In the genomic region with DNA sequence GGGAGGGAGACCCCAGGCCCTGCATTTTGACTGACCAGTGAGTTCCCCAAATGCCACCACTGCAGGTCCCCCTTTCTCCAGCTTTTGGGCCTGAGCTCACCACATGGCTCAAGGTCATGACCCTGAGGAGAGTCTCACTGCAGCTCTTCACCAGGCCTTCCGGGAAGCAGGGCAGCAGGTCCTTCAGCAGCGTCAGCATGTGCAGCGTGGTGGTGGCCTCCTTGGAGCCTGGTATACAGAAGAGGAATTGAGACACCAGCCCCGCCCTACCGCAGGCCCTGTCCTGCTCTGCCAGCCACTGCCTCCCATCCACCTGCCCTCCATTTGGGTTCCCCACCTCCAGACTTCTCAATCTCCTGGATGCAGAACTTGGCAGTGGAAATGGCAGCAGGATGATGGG, we compare ENCODE assay signal across 1 cellular context.
TF ChIP-seq lines count a peak whose summit lies in the region.

No MANE protein-coding gene starts in this region.

TF ChIP-seq in GM12878, 131 proteins besides CTCF, POLR2A, EP300 and RAD21:
- TF ChIP-seq, protein P1, sequence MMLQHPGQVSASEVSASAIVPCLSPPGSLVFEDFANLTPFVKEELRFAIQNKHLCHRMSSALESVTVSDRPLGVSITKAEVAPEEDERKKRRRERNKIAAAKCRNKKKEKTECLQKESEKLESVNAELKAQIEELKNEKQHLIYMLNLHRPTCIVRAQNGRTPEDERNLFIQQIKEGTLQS (IDR thresholded peaks at IDR 0.05; ENCODE audit: borderline replicate concordance, extremely low read depth, low read depth, low read length): no peak
- TF ChIP-seq EGR1 (IDR thresholded peaks at IDR 0.05; ENCODE audit: borderline replicate concordance in 1 of 2, low read depth in 2 of 2, low read length in 2 of 2) (no peak), GABPA (IDR thresholded peaks at IDR 0.05; ENCODE audit: low read depth) (no peak), HDAC2 (IDR thresholded peaks at IDR 0.05) (no peak), RUNX3 (IDR thresholded peaks at IDR 0.05; ENCODE audit: low read length) (no peak), WRNIP1 (IDR thresholded peaks at IDR 0.05; ENCODE audit: borderline replicate concordance, low read depth, low read length) (no peak), SMAD5 (IDR thresholded peaks at IDR 0.05; ENCODE audit: low read depth) (no peak), NR2C1 (IDR thresholded peaks at IDR 0.05) (no peak), IKZF1 (conservative IDR thresholded peaks at IDR 0.05) (no peak), IRF4 (IDR thresholded peaks at IDR 0.05; ENCODE audit: low read depth, low read length) (no peak)
- TF ChIP-seq, protein P2, sequence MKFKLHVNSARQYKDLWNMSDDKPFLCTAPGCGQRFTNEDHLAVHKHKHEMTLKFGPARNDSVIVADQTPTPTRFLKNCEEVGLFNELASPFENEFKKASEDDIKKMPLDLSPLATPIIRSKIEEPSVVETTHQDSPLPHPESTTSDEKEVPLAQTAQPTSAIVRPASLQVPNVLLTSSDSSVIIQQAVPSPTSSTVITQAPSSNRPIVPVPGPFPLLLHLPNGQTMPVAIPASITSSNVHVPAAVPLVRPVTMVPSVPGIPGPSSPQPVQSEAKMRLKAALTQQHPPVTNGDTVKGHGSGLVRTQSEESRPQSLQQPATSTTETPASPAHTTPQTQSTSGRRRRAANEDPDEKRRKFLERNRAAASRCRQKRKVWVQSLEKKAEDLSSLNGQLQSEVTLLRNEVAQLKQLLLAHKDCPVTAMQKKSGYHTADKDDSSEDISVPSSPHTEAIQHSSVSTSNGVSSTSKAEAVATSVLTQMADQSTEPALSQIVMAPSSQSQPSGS (IDR thresholded peaks at IDR 0.05; ENCODE audit: low read length): no peak
